8 cellular contexts compared by ENCODE assay signal in genomic region chr6:13453771-13454251, GRCh38. TPM values are rescaled to one million over a fixed set of nuclear protein-coding genes. Genes with fewer than 3 reads are reported as not detected.
DNase-seq lines count a peak whose midpoint lies in the region; ATAC-seq and TF ChIP-seq lines count a peak whose summit lies in the region.

No MANE protein-coding gene starts in this region.

- TF ChIP-seq POLR2A in suprapubic skin (IDR thresholded peaks at IDR 0.05) = no peak

- no peaks in the 10 kb centered on the region for H3K9me3 ChIP-seq in esophagus (ENCODE audit: control insufficient read depth in 2 of 2, insufficient read depth in 1 of 2, low read depth in 1 of 2, low read length in 1 of 2)
- no peaks in the 10 kb centered on the region for H3K9me3 ChIP-seq in suprapubic skin

- H3K36me3 ChIP-seq in esophagus (ENCODE audit: control insufficient read depth in 2 of 2, insufficient read depth in 2 of 2, low read length in 1 of 2) (peaks cover 0 to 6% of the 10 kb centered on the region in 2 donors), suprapubic skin (peaks cover 4% of the 10 kb centered on the region)

- peak; percentile 41; the same call in 1 of the 2 replicates for TF ChIP-seq EP300 in Ishikawa (IDR thresholded peaks at IDR 0.05; ENCODE audit: borderline replicate concordance)
- TF ChIP-seq EP300 in suprapubic skin (IDR thresholded peaks at IDR 0.05) = no peak

- TF ChIP-seq RAD21 in Ishikawa (IDR thresholded peaks at IDR 0.05; ENCODE audit: low read depth) = no peak

- H3K4me1 ChIP-seq in esophagus (ENCODE audit: control insufficient read depth in 2 of 2, insufficient read depth in 2 of 2, low read length in 1 of 2) (peaks cover 0 to 8% of the 10 kb centered on the region in 2 donors), suprapubic skin (peaks cover 26% of the 10 kb centered on the region)

- DNase-seq in DMS53 (lab: John Stamatoyannopoulos, UW) (peak; percentile 69), suprapubic skin (ENCODE audit: low spot score in 2 of 2) (no peak), AG08395 (ENCODE audit: low spot score) (no peak)
- DNase-seq in activated CD4-positive, alpha-beta T cell treated with anti-CD3 and anti-CD28 coated beads for 4 hours = peak; percentile 47 to 51
- DNase-seq in NK-92 treated with Interleukin-12 subunit alpha and Interleukin-12 subunit beta, amount 100 ng/mL, for 24 hours (lab: John Stamatoyannopoulos, UW) = no peak

- WGBS in esophagus, 2 donors = 38 to 49% methylated on average over 2 of the region's 2 CpGs
- 69% methylated on average over 2 of the region's 2 CpGs for WGBS in suprapubic skin

- H3K27me3 ChIP-seq in esophagus (ENCODE audit: control insufficient read depth in 1 of 2, insufficient read depth in 2 of 2, low read length in 2 of 2) = no peaks in the 10 kb centered on the region
- H3K27me3 ChIP-seq in suprapubic skin = no peaks in the 10 kb centered on the region

- H3K4me3 ChIP-seq in esophagus (ENCODE audit: low read depth in 1 of 2, low read length in 2 of 2) (no peak overlapping the region), suprapubic skin (no peak overlapping the region)

- no peak for TF ChIP-seq CTCF in suprapubic skin (IDR thresholded peaks at IDR 0.05)

- ATAC-seq in GM18520 (IDR thresholded peaks at IDR 0.05; ENCODE audit: unreplicated experiment) = no peak

- H3K27ac ChIP-seq in esophagus (ENCODE audit: low read depth in 2 of 2, low read length in 1 of 2) (peak overlapping the region; percentile 74 to 76), suprapubic skin (peak overlapping the region; percentile 6)

TF ChIP-seq in Ishikawa, 13 proteins besides CTCF, POLR2A, EP300 and RAD21:
- TF ChIP-seq YY1 (IDR thresholded peaks at IDR 0.05; ENCODE audit: low read depth) (no peak), TCF12 (IDR thresholded peaks at IDR 0.05; ENCODE audit: low read depth) (0 out of 2 replicates have a peak, but pooled peaks have one; percentile 16), MAX (IDR thresholded peaks at IDR 0.05) (peak; percentile 67), NFIC (IDR thresholded peaks at IDR 0.05) (peak; percentile 88), CREB1 (IDR thresholded peaks at IDR 0.05; ENCODE audit: low read depth) (no peak), FOXM1 (IDR thresholded peaks at IDR 0.05; ENCODE audit: borderline replicate concordance, low read depth) (peak; percentile 59; the same call in 1 of the 2 replicates)

RNA-seq across cellular contexts. Expression of gene GFOD1, which starts 33.6 kb away (rescaled TPM):
- polyA plus RNA-seq in esophagus = 1 to 10 TPM; 4.2 to 6.8 TPM
- total RNA-seq in suprapubic skin = 10 to 100 TPM in 3 of 4 donors, 1 to 10 TPM in 1; 7.5 to 15.2 (median 13.7) TPM

Comparison
In these comparisons a context has a peak if more than half of its experiments do, and no peak if none do; other contexts are left out.
1. DNase-seq: peak in DMS53 (single experiment) and activated CD4-positive, alpha-beta T cell treated with anti-CD3 and anti-CD28 coated beads for 4 hours (2 of 2); none in suprapubic skin (0 of 2), AG08395 (single experiment) and NK-92 treated with Interleukin-12 subunit alpha and Interleukin-12 subunit beta, amount 100 ng/mL, for 24 hours (single experiment).